In the genomic region with DNA sequence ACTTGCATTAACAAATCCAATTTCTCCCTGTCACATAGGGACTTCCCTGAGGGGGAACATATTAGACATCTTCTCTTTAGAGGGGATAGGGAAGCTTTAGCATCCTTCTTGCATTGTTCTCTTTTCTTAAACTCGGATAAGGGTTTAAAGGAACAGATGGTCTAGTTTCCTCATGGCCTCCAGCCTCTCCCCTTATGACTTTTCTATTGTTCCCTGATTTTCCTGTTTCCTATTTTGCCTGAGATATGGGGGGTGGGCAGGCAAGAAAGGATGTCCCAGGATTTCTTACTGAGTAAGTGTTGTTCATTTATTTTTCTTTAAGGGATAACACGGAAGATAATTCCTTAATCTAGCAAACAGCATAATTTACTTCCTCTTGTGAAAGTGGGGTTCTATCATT, we compare ENCODE assay signal across 35 cellular contexts.
"Had no signal": no experiment of that assay in that cellular context is flagged by ENCODE, and none has a peak within 500 bp of the region (broad histone marks: within the 10 kb centered on the region; RNA-seq: fewer than 3 reads in every experiment).

No MANE protein-coding gene starts in this region.

- H3K4me2 ChIP-seq: KMS-11 had no signal

- H3K9ac ChIP-seq: KMS-11 had no signal

- H3K27me3 ChIP-seq: MG63 had no signal

- H3K36me3 ChIP-seq: MG63 had no signal

- H3K27ac ChIP-seq: KMS-11 had no signal

- H3K4me3 ChIP-seq: MG63 had no signal

- DNase-seq: Karpas-422, Kasumi-1, MG63, MM.1S, MV-4-11, NCI-H1048, NCI-H1092, NCI-H1092 treated with DMSO at 0.1 percent for 48 hours, NCI-H1105, NCI-H1105 treated with DMSO at 0.1 percent for 48 hours, NCI-H1417, NCI-H1417 treated with DMSO at 0.1 percent for 48 hours, NCI-H1436, NCI-H1436 treated with DMSO at 0.1 percent for 48 hours, NCI-H146, NCI-H1694, NCI-H1694 treated with DMSO at 0.1 percent for 48 hours, NCI-H187, NCI-H187 treated with DMSO at 0.1 percent for 48 hours, NCI-H1930, NCI-H2029, NCI-H2029 treated with DMSO at 0.1 percent for 48 hours, NCI-H2081, NCI-H2081 treated with DMSO at 0.1 percent for 48 hours, NCI-H2107, NCI-H2171, NCI-H2171 treated with DMSO at 0.1 percent for 48 hours, NCI-H2227 treated with DMSO at 0.1 percent for 48 hours, NCI-H226, NCI-H345, NCI-H446, NCI-H446 treated with DMSO at 0.1 percent for 48 hours, NCI-H510A, NCI-H510A treated with DMSO at 0.1 percent for 48 hours had no signal

- H3K9me3 ChIP-seq: MG63 had no signal
